In genomic region chr12:111056618-111057521, GRCh38 we compare ENCODE assay signal across 8 cellular contexts. TPM values are rescaled to one million over a fixed set of nuclear protein-coding genes. Genes with fewer than 3 reads are reported as not detected.
A peak's percentile ranks its signal among the peaks of the same experiment; 100 is the strongest.
DNase-seq lines count a peak whose midpoint lies in the region; ATAC-seq and TF ChIP-seq lines count a peak whose summit lies in the region.
"Had no signal": no experiment of that assay in that cellular context is flagged by ENCODE, and none has a peak within 500 bp of the region (broad histone marks: within the 10 kb centered on the region; RNA-seq: fewer than 3 reads in every experiment).

No MANE protein-coding gene starts in this region.

- no peak for TF ChIP-seq RAD21 in liver (IDR thresholded peaks at IDR 0.05)

- H3K27me3 ChIP-seq in liver (ENCODE audit: control insufficient read depth in 4 of 4, insufficient read depth in 4 of 4, low read length in 3 of 4) (no peaks in the 10 kb centered on the region), transverse colon (no peaks in the 10 kb centered on the region)

- peak overlapping the region in 1 of 2 donors; percentile 11 for H3K27ac ChIP-seq in liver (ENCODE audit: low read depth in 1 of 2, low read length in 2 of 2)
- H3K27ac ChIP-seq in transverse colon: no peak overlapping the region

- ATAC-seq in GM19035 (IDR thresholded peaks at IDR 0.05; ENCODE audit: unreplicated experiment): no peak

- TF ChIP-seq EP300 in transverse colon (IDR thresholded peaks at IDR 0.05; ENCODE audit: low read depth): no peak

- H3K4me1 ChIP-seq in liver (ENCODE audit: control insufficient read depth in 4 of 4, insufficient read depth in 4 of 4, low read length in 3 of 4) (peaks cover 0 to 2% (median 0%) of the 10 kb centered on the region in 4 donors), transverse colon (no peaks in the 10 kb centered on the region)

- TF ChIP-seq CTCF in liver (IDR thresholded peaks at IDR 0.05; ENCODE audit: low read depth, low read length, missing input control) (no peak), transverse colon (IDR thresholded peaks at IDR 0.05) (no peak)

- DNase-seq in NCI-H460 (ENCODE audit: extremely low read depth, low read depth) (peak; percentile 45), transverse colon (peak; percentile 22), NCI-H2196 treated with DMSO at 0.1 percent for 48 hours (lab: John Stamatoyannopoulos, UW; ENCODE audit: unreplicated experiment) (no peak), cerebellar nuclear complex (lab: John Stamatoyannopoulos, UW) (no peak)
- peak; percentile 29 to 55 for DNase-seq in activated CD8-positive, alpha-beta memory T cell treated with anti-CD3 and anti-CD28 coated beads for 4 hours (ENCODE audit: low read depth in 2 of 2)

- intact Hi-C loops in transverse colon (cut with DNase I; ENCODE audit: low total_unique reads): no loop called here

- H3K9me3 ChIP-seq in liver (ENCODE audit: control insufficient read depth in 4 of 4, low read length in 3 of 4) (no peaks in the 10 kb centered on the region), transverse colon (no peaks in the 10 kb centered on the region)

- TF ChIP-seq POLR2A in transverse colon (IDR thresholded peaks at IDR 0.05): no peak

- H3K36me3 ChIP-seq in liver (ENCODE audit: control insufficient read depth in 4 of 4, insufficient read depth in 3 of 4, low read depth in 1 of 4, low read length in 3 of 4): no peaks in the 10 kb centered on the region
- H3K36me3 ChIP-seq in transverse colon: no peaks in the 10 kb centered on the region

- H3K4me3 ChIP-seq in liver (ENCODE audit: low read depth in 1 of 3, low read length in 3 of 3) (no peak overlapping the region), transverse colon (no peak overlapping the region)

- no peak overlapping the region for H3K9ac ChIP-seq in liver (ENCODE audit: low read depth in 1 of 2, low read length in 2 of 2)

- in situ Hi-C loops in transverse colon (cut with MboI; ENCODE audit: low pct_ligation_motif_present in 1 of 4, low pct_unique_long_range_greater_than_20kb in 1 of 4, low sequenced_read_pairs in 3 of 4): no loop called here

- WGBS in liver: 78% methylated on average over 8 of the region's 8 CpGs
- WGBS in transverse colon (ENCODE audit: low coverage in 1 of 2), 2 donors: 62 to 72% methylated on average over 5 to 8 of the region's 8 CpGs

TF ChIP-seq in liver, 16 proteins besides CTCF, POLR2A, EP300 and RAD21:
- TF ChIP-seq MAX (IDR thresholded peaks at IDR 0.05): no peak
- no peak for TF ChIP-seq REST (IDR thresholded peaks at IDR 0.05)
- peak; percentile 31 to 64 for TF ChIP-seq GABPA (IDR thresholded peaks at IDR 0.05 in 1 of 2, conservative IDR thresholded peaks at IDR 0.05 in 1 of 2)
- no peak for TF ChIP-seq SP1 (IDR thresholded peaks at IDR 0.05)
TF ChIP-seq in liver: peak in this region for 1.

RNA-seq across cellular contexts. Expression of gene CUX2, which starts 22.9 kb away (rescaled TPM):
- total RNA-seq in NCI-H460 (2014; rRNA removed; shearing (Covaris generic)): not detected in 2 replicates
- not detected in 2 replicates for polyA plus RNA-seq in NCI-H460 (2014; cell fraction: nucleus; rRNA removed)
- total RNA-seq in liver: 1 to 10 TPM; 1.1 to 7.7 TPM
- polyA plus RNA-seq in liver: 1 to 10 TPM; 2.2 to 7.6 TPM
- under 1 TPM in 3 of 4 donors, not detected in 1; under 0.01 to 0.20 (median 0.16) TPM for total RNA-seq in transverse colon
- total RNA-seq: RPMI7951 had no signal

Comparison
In these comparisons a context has a peak if more than half of its experiments do, and no peak if none do; other contexts are left out.
1. DNase-seq: peak in NCI-H460 (single experiment), activated CD8-positive, alpha-beta memory T cell treated with anti-CD3 and anti-CD28 coated beads for 4 hours (2 of 2) and transverse colon (single experiment); none in NCI-H2196 treated with DMSO at 0.1 percent for 48 hours (single experiment) and cerebellar nuclear complex (0 of 2).